12 cellular contexts compared by ENCODE assay signal in the genomic region with DNA sequence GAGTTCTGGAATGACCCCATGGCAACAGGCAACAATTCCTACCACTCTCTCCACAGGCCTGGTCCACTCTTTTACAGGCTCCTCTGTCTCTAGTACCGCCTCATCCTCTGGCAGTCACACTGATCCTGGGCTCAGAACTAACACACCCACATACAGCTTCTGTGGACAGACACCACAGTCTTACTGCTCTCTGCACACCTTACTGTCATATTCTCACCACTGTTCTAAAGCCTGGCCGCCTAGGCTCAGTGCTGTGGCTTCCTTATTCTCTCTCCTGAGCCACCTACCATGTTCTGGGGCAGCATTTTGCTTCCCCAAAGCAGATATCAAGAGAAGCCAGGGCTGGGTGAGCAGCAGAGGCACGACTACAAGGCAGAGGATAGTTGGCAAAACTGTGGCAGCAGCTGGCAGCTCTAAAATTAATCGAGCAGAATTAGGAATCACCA. TPM values are rescaled to one million over a fixed set of nuclear protein-coding genes. Genes with fewer than 3 reads are reported as not detected.
DNase-seq lines count a peak whose midpoint lies in the region; ATAC-seq, FAIRE-seq and TF ChIP-seq lines count a peak whose summit lies in the region.
"Had no signal": no experiment of that assay in that cellular context is flagged by ENCODE, and none has a peak within 500 bp of the region (broad histone marks: within the 10 kb centered on the region; RNA-seq: fewer than 3 reads in every experiment).

No MANE protein-coding gene starts in this region.

- in situ Hi-C loops in GM12878 (cut with MboI) = no loop called here

- H2AFZ ChIP-seq in H9 (ENCODE audit: low read length) (no peak overlapping the region), GM12878 (ENCODE audit: control insufficient read depth, low read depth, low read length) (no peak overlapping the region)

- intact Hi-C loops in GM12878 (cut with micrococcal nuclease; ENCODE audit: unreplicated experiment) (no loop called here), left colon (cut with DNase I, micrococcal nuclease) (no loop called here)
- intact Hi-C loops in naive thymus-derived CD4-positive, alpha-beta T cell (cut with micrococcal nuclease) = no loop called here

- H2BK5ac ChIP-seq in H9 (ENCODE audit: insufficient read length, low read length) = no peak overlapping the region

- no peak overlapping the region for H3K4ac ChIP-seq in H9 (ENCODE audit: low read depth, low read length)

- RAD21 ChIA-PET in GM12878 (lab: Charles Lee; ENCODE audit: unreplicated experiment) = interaction anchor here (2.2 kb wide), 1 partner anchor 14 kb away, joined by 12 read pairs; no protein-coding TSS in a partner anchor

- no peak overlapping the region for H2AK5ac ChIP-seq in H9 (ENCODE audit: insufficient read length, low read length)

- no peak for TF ChIP-seq EP300 in GM12878 (IDR thresholded peaks at IDR 0.05; ENCODE audit: borderline replicate concordance in 1 of 2, control insufficient read depth in 1 of 2, low read depth in 2 of 2, low read length in 2 of 2)

- no peak for TF ChIP-seq RAD21 in GM12878 (IDR thresholded peaks at IDR 0.05; ENCODE audit: insufficient read depth, low read depth, low read length)

- no peak overlapping the region for H3K18ac ChIP-seq in H9 (ENCODE audit: insufficient read length, low read depth, low read length)

- no peaks in the 10 kb centered on the region for H3K27me3 Mint-ChIP-seq in H9 (ENCODE audit: low read depth)
- H3K27me3 Mint-ChIP-seq in naive thymus-derived CD4-positive, alpha-beta T cell = no peaks in the 10 kb centered on the region

- POLR2A ChIA-PET in GM12878 (lab: Charles Lee) = no interaction called here
- POLR2A ChIA-PET in naive thymus-derived CD4-positive, alpha-beta T cell (lab: Charles Lee) = no interaction called here

- H3K4me2 ChIP-seq in H9 (ENCODE audit: insufficient read depth, insufficient read length, low read length) (no peak overlapping the region), GM12878 (ENCODE audit: control insufficient read depth, insufficient read depth) (0 out of 2 replicates have a peak overlapping the region, but pooled peaks have one; percentile 33)

- no peak overlapping the region for H3T11ph ChIP-seq in H9 (ENCODE audit: low read length)

- no peak overlapping the region for H2BK12ac ChIP-seq in H9 (ENCODE audit: insufficient read length, low read depth, low read length)

- no peak overlapping the region for H3K4me3 Mint-ChIP-seq in H9
- H3K4me3 Mint-ChIP-seq in naive thymus-derived CD4-positive, alpha-beta T cell = no peak overlapping the region

- H4K91ac ChIP-seq in H9 (ENCODE audit: insufficient read length, low read depth, low read length) = no peak overlapping the region

- no peak overlapping the region for H2BK120ac ChIP-seq in H9 (ENCODE audit: low read depth, low read length, poor library complexity, severe bottlenecking)

- no peak overlapping the region for H3K9ac ChIP-seq in H9 (ENCODE audit: extremely low read depth, insufficient read length, low read length)
- H3K9ac ChIP-seq in GM12878 (ENCODE audit: control insufficient read depth, insufficient read depth, low read length) = no peak overlapping the region

- no peak overlapping the region for H3K56ac ChIP-seq in H9 (ENCODE audit: insufficient read length, low read depth, low read length)

- H2BK20ac ChIP-seq in H9 (ENCODE audit: low read depth, low read length, poor library complexity, severe bottlenecking) = no peak overlapping the region

- H3K79me2 ChIP-seq in H9 (ENCODE audit: insufficient read depth, low read length) (no peaks in the 10 kb centered on the region), GM12878 (ENCODE audit: control insufficient read depth, insufficient read depth, low read length) (peaks cover 3% of the 10 kb centered on the region)

- CTCF ChIA-PET in GM12878 (lab: Yijun Ruan, JAX) = interaction anchor here (0.8 to 2.7 kb wide), 10 partner anchors 9 to 89 kb away, joined by 3 to 9 read pairs (median 4); a partner anchor contains a TSS
- CTCF ChIA-PET in naive thymus-derived CD4-positive, alpha-beta T cell (lab: Charles Lee) = no interaction called here

- no peak overlapping the region for H3K23ac ChIP-seq in H9 (ENCODE audit: insufficient read length, low read depth, low read length)

- no peaks in the 10 kb centered on the region for H3K79me1 ChIP-seq in H9 (ENCODE audit: insufficient read depth, low read depth, low read length, poor library complexity, severe bottlenecking)

- no peak for TF ChIP-seq CTCF in H9 (conservative IDR thresholded peaks at IDR 0.05)
- no peak for TF ChIP-seq CTCF in GM12878 (IDR thresholded peaks at IDR 0.05 in 2 of 3, conservative IDR thresholded peaks at IDR 0.05 in 1 of 3; ENCODE audit: control insufficient read depth in 2 of 3, extremely low read depth in 1 of 3, insufficient read depth in 1 of 3, low read depth in 3 of 3, low read length in 3 of 3)

- H2BK15ac ChIP-seq in H9 (ENCODE audit: low read depth, low read length) = no peak overlapping the region

- no peak for DNase-seq in H9
- no peak for DNase-seq in GM12878 (ENCODE audit: low read depth, low spot score)
- DNase-seq in naive thymus-derived CD4-positive, alpha-beta T cell = no peak
- DNase-seq in left colon = no peak
- DNase-seq in NK-92 treated with Interleukin-12 subunit alpha and Interleukin-12 subunit beta, amount 100 ng/mL, for 24 hours (lab: John Stamatoyannopoulos, UW) = no peak
- DNase-seq in COR-L47 (lab: John Stamatoyannopoulos, UW) = no peak
- DNase-seq: kidney glomerular epithelial cell; NCI-H526; ovary; stimulated activated CD4-positive, alpha-beta T cell treated with anti-CD3 and anti-CD28 coated beads, Interleukin-2, amount 100 ng/mL, for 24 hours had no signal

- no peak overlapping the region for H3K27ac Mint-ChIP-seq in H9
- H3K27ac Mint-ChIP-seq in naive thymus-derived CD4-positive, alpha-beta T cell = peak overlapping the region in 5 of 9 donors; percentile 2 to 54 (median 33)

- no peak overlapping the region for H3K4me3 ChIP-seq in GM12878
- H3K4me3 ChIP-seq in naive thymus-derived CD4-positive, alpha-beta T cell (ENCODE audit: low read length) = no peak overlapping the region
- H3K4me3 ChIP-seq: ovary had no signal

- H3K36me3 ChIP-seq in GM12878 (ENCODE audit: control insufficient read depth in 2 of 2, insufficient read depth in 2 of 2, low read length in 1 of 2) = peaks cover 4 to 18% of the 10 kb centered on the region in 2 experiments
- peaks cover 0 to 12% (median 0%) of the 10 kb centered on the region in 3 experiments for H3K36me3 ChIP-seq in naive thymus-derived CD4-positive, alpha-beta T cell (ENCODE audit: control insufficient read depth in 2 of 3, insufficient read depth in 3 of 3, low read length in 3 of 3)
- H3K36me3 ChIP-seq: ovary had no signal

- H4K8ac ChIP-seq in H9 (replicated peaks; ENCODE audit: insufficient read length, low read depth, low read length) = no peak overlapping the region

- H3K4me1 ChIP-seq in H9 (ENCODE audit: insufficient read depth, low read length) (no peaks in the 10 kb centered on the region), GM12878 (ENCODE audit: control insufficient read depth, insufficient read depth, low read length) (peaks cover 4% of the 10 kb centered on the region; the same call in 1 of the 2 replicates)
- no peaks in the 10 kb centered on the region for H3K4me1 ChIP-seq in naive thymus-derived CD4-positive, alpha-beta T cell (ENCODE audit: control insufficient read depth in 2 of 2, insufficient read depth in 2 of 2, low read length in 2 of 2)

- no peaks in the 10 kb centered on the region for H3K9me3 ChIP-seq in H9 (ENCODE audit: control insufficient read depth, low read depth, low read length)
- H3K9me3 ChIP-seq in GM12878 (replicated peaks; ENCODE audit: control insufficient read depth, insufficient read depth, low read length) = no peaks in the 10 kb centered on the region
- no peaks in the 10 kb centered on the region for H3K9me3 ChIP-seq in naive thymus-derived CD4-positive, alpha-beta T cell (ENCODE audit: control insufficient read depth in 2 of 3, low read length in 3 of 3)
- H3K9me3 ChIP-seq: ovary had no signal

- H3K4me1 Mint-ChIP-seq in H9 = no peaks in the 10 kb centered on the region
- H3K4me1 Mint-ChIP-seq in naive thymus-derived CD4-positive, alpha-beta T cell = peaks cover 0 to 35% (median 13%) of the 10 kb centered on the region in 7 donors

- no peaks in the 10 kb centered on the region for H3K9me3 Mint-ChIP-seq in H9
- no peaks in the 10 kb centered on the region for H3K9me3 Mint-ChIP-seq in naive thymus-derived CD4-positive, alpha-beta T cell

- ATAC-seq in GM18498 (IDR thresholded peaks at IDR 0.05; ENCODE audit: unreplicated experiment) = peak; percentile 51
- ATAC-seq in GM12878 = peak; percentile 64
- ATAC-seq in naive thymus-derived CD4-positive, alpha-beta T cell = no peak
- no peak for ATAC-seq in left colon
- no peak for ATAC-seq in HG02938 (IDR thresholded peaks at IDR 0.05; ENCODE audit: unreplicated experiment)

- no peak for FAIRE-seq in GM12878 (lab: Jason Lieb, UNC)

- no TSS peak for BruUV-seq in GM12878 (replicated peaks; lab: Mats Ljungman, UMichigan)

- no peak overlapping the region for H3K14ac ChIP-seq in H9 (ENCODE audit: insufficient read depth, low read length)

- H3K27ac ChIP-seq in H9 (ENCODE audit: insufficient read length, low read depth, low read length) (peak overlapping the region; percentile 23), GM12878 (ENCODE audit: control insufficient read depth, insufficient read depth) (no peak overlapping the region; the same call in 1 of the 2 replicates)
- H3K27ac ChIP-seq in naive thymus-derived CD4-positive, alpha-beta T cell (ENCODE audit: low read depth, low read length) = no peak overlapping the region
- H3K27ac ChIP-seq: ovary had no signal

- peaks cover 0 to 22% (median 12%) of the 10 kb centered on the region in 3 experiments; a peak in 6 of 7 replicates for H3K36me3 Mint-ChIP-seq in H9 (ENCODE audit: insufficient read depth in 1 of 3, low read depth in 3 of 3)
- peaks cover 0 to 39% (median 14%) of the 10 kb centered on the region in 5 donors for H3K36me3 Mint-ChIP-seq in naive thymus-derived CD4-positive, alpha-beta T cell

- no peaks in the 10 kb centered on the region for H3K27me3 ChIP-seq in H9 (ENCODE audit: insufficient read depth, low read length)
- no peaks in the 10 kb centered on the region for H3K27me3 ChIP-seq in GM12878 (replicated peaks in 1 of 2; ENCODE audit: control insufficient read depth in 2 of 2, insufficient read depth in 2 of 2, low read length in 1 of 2)
- H3K27me3 ChIP-seq in naive thymus-derived CD4-positive, alpha-beta T cell (ENCODE audit: control insufficient read depth in 2 of 2, insufficient read depth in 2 of 2, low read length in 2 of 2) = no peaks in the 10 kb centered on the region
- H3K27me3 ChIP-seq: ovary had no signal

- H4K5ac ChIP-seq in H9 (ENCODE audit: insufficient read length, low read depth, low read length) = peak overlapping the region; percentile 42

- TF ChIP-seq POLR2A in GM12878 (IDR thresholded peaks at IDR 0.05; ENCODE audit: low read depth, low read length) = no peak

- H3K23me2 ChIP-seq in H9 (ENCODE audit: insufficient read length, low read depth, low read length, poor library complexity, severe bottlenecking) = no peaks in the 10 kb centered on the region

- no CpG with 5 or more reads among the region's 4 CpGs for WGBS in H9 (ENCODE audit: extremely low coverage, insufficient read length, low lambda C conversion rate)
- WGBS in GM12878 (ENCODE audit: insufficient coverage, insufficient replicate concordance, low lambda C conversion rate, missing lambda C conversion rate) = 51% methylated on average over 4 of the region's 4 CpGs

- SMC1A ChIA-PET in GM12878 (lab: Charles Lee; ENCODE audit: uncharacterized antibody, unreplicated experiment) = interaction anchor here (0.6 to 1.1 kb wide), 3 partner anchors 52 to 1702 kb away, joined by 3 to 4 read pairs (median 4); no protein-coding TSS in a partner anchor

- H4K20me1 ChIP-seq in H9 (ENCODE audit: control insufficient read depth, insufficient read depth, insufficient read length) (no peaks in the 10 kb centered on the region), GM12878 (ENCODE audit: control insufficient read depth, insufficient read depth) (no peaks in the 10 kb centered on the region)

RNA-seq across cellular contexts. Expression of a gene that starts 14.8 kb away (rescaled TPM):
- total RNA-seq in H9 (2021) (45.3 and 46.2 TPM in 2 replicates), GM12878 (2014; rRNA removed) (54.8 and 61.3 TPM in 2 replicates), GM12878 (2014; rRNA removed; fragmentation: Illumina TruSeq; extraction: Trizol) (28.6 and 30.5 TPM in 2 replicates), GM12878 (2021) (56.2 and 61.2 TPM in 2 replicates), left colon (10 to 100 TPM; 80.6 to 81.7 TPM)
- 20.2 and 25.9 TPM in 2 replicates for total RNA-seq in GM12878 (2013; cell fraction: nucleolus; rRNA removed)
- polyA plus RNA-seq in GM12878 (2011; ENCODE audit: low read depth) = 14.3 TPM
- polyA plus RNA-seq in GM12878 (2011; rRNA removed) (104 and 131 TPM in 2 replicates), GM12878 (2014; fragmentation: Illumina TruSeq; extraction: Trizol) (46.9 and 50.1 TPM in 2 replicates), GM12878 (2014; fragmentation: Nextera tagmentation; extraction: Ambion mirVana) (100 to 1,000 TPM; 196 to 211 TPM), GM12878 (2014; rRNA removed) (95.3 and 96.8 TPM in 2 replicates), GM12878 (2016; fragmentation: Nextera tagmentation; extraction: Ambion mirVana) (100 to 1,000 TPM; 188 to 204 TPM)
- 79.5 and 146 TPM in 2 replicates for polyA plus RNA-seq in GM12878 (2011; cell fraction: cytosol; rRNA removed)
- 55.7 and 70.0 TPM in 2 replicates for polyA plus RNA-seq in GM12878 (2011; cell fraction: nucleus; rRNA removed)
- 39.0 and 40.3 TPM in 2 replicates for polyA plus RNA-seq in GM12878 (2012)
- 114 and 115 TPM in 2 replicates for polyA minus RNA-seq in GM12878 (2011; rRNA and poly(A)+ RNA removed)
- 38.6 and 40.8 TPM in 2 replicates for polyA minus RNA-seq in GM12878 (2011; cell fraction: cytosol; rRNA and poly(A)+ RNA removed)
- polyA minus RNA-seq in GM12878 (2011; cell fraction: nucleus; rRNA and poly(A)+ RNA removed) = 29.9 and 53.7 TPM in 2 replicates
- total RNA-seq in naive thymus-derived CD4-positive, alpha-beta T cell = 10 to 100 TPM; 16.4 to 83.9 (median 30.0) TPM
- polyA plus RNA-seq in naive thymus-derived CD4-positive, alpha-beta T cell = 10 to 100 TPM; 28.4 to 33.4 TPM

RNA-seq across cellular contexts. Expression of a gene that starts 46.1 kb away (rescaled TPM):
- total RNA-seq in H9 (2021) (78.9 and 82.5 TPM in 2 replicates), GM12878 (2014; rRNA removed) (48.6 and 61.4 TPM in 2 replicates), GM12878 (2014; rRNA removed; fragmentation: Illumina TruSeq; extraction: Trizol) (137 and 155 TPM in 2 replicates), GM12878 (2021) (43.4 TPM in 2 replicates), left colon (10 to 100 TPM; 26.9 to 30.7 TPM)
- total RNA-seq in GM12878 (2013; cell fraction: nucleolus; rRNA removed) = 33.3 and 45.4 TPM in 2 replicates
- 27.5 TPM for polyA plus RNA-seq in GM12878 (2011; ENCODE audit: low read depth)
- polyA plus RNA-seq in GM12878 (2011; rRNA removed) (72.9 and 104 TPM in 2 replicates), GM12878 (2014; fragmentation: Illumina TruSeq; extraction: Trizol) (157 and 200 TPM in 2 replicates), GM12878 (2014; fragmentation: Nextera tagmentation; extraction: Ambion mirVana) (100 to 1,000 TPM; 301 to 379 TPM), GM12878 (2014; rRNA removed) (68.0 and 76.2 TPM in 2 replicates), GM12878 (2016; fragmentation: Nextera tagmentation; extraction: Ambion mirVana) (100 to 1,000 TPM; 203 to 215 TPM)
- polyA plus RNA-seq in GM12878 (2011; cell fraction: cytosol; rRNA removed) = 16.4 and 19.4 TPM in 2 replicates
- polyA plus RNA-seq in GM12878 (2011; cell fraction: nucleus; rRNA removed) = 22.6 and 29.7 TPM in 2 replicates
- 50.7 and 87.7 TPM in 2 replicates for polyA plus RNA-seq in GM12878 (2012)
- polyA minus RNA-seq in GM12878 (2011; rRNA and poly(A)+ RNA removed) = 6.5 and 13.8 TPM in 2 replicates
- 4.0 and 12.9 TPM in 2 replicates for polyA minus RNA-seq in GM12878 (2011; cell fraction: cytosol; rRNA and poly(A)+ RNA removed)
- polyA minus RNA-seq in GM12878 (2011; cell fraction: nucleus; rRNA and poly(A)+ RNA removed) = 6.9 and 14.8 TPM in 2 replicates
- total RNA-seq in naive thymus-derived CD4-positive, alpha-beta T cell = 10 to 100 TPM; 34.2 to 70.9 (median 41.5) TPM
- polyA plus RNA-seq in naive thymus-derived CD4-positive, alpha-beta T cell = 100 to 1,000 TPM; 113 to 115 TPM

Comparison
In these comparisons a context has a peak if more than half of its experiments do, and no peak if none do; other contexts are left out.
1. ATAC-seq: peak in GM18498 (single experiment) and GM12878 (single experiment); none in naive thymus-derived CD4-positive, alpha-beta T cell (single experiment), left colon (single experiment) and HG02938 (single experiment).
2. H3K27ac Mint-ChIP-seq: peak in naive thymus-derived CD4-positive, alpha-beta T cell (5 of 9); none in H9 (0 of 3).